ENCODE assay signal across 22 cellular contexts in the genomic region with DNA sequence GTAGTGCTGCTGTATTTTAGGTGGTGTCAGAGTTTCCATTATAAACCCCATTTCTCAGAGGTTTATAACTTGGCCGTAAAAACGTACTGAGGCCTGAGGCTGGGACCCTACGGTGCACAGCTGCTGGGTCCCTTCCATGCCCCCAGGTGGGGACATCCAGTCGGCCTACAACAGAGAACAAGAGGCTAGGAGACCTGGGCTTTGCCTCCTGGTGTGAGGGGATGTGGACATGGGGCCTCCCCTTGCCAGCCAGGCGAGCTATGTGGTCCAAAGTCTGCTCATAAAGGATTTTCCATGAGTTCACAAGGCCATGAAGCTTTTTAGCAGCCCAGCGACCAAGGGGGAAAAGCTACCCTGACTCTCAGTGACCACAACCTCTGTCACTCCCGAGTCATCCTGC.
A peak's percentile ranks its signal among the peaks of the same experiment; 100 is the strongest.
DNase-seq lines count a peak whose midpoint lies in the region; TF ChIP-seq lines count a peak whose summit lies in the region.
"Had no signal": no experiment of that assay in that cellular context is flagged by ENCODE, and none has a peak within 500 bp of the region (broad histone marks: within the 10 kb centered on the region; RNA-seq: fewer than 3 reads in every experiment).

No MANE protein-coding gene starts in this region.

- H3K4me1 ChIP-seq in cardiac muscle cell (ENCODE audit: low read depth), result peaks cover 35% of the 10 kb centered on the region
- no peaks in the 10 kb centered on the region for H3K4me1 ChIP-seq in osteoblast (ENCODE audit: insufficient read depth, low read length)
- H3K4me1 ChIP-seq: Caco-2, SJSA1 had no signal

- H3K27me3 ChIP-seq in cardiac muscle cell (no peaks in the 10 kb centered on the region), osteoblast (ENCODE audit: insufficient read depth, low read length) (no peaks in the 10 kb centered on the region)

- intact Hi-C loops in cardiac septum (cut with DNase I), result no loop called here

- no peak for TF ChIP-seq CTCF in cardiac muscle cell (IDR thresholded peaks at IDR 0.05; ENCODE audit: low read depth, low read length)
- no peak for TF ChIP-seq CTCF in osteoblast (IDR thresholded peaks at IDR 0.05; ENCODE audit: extremely low read depth, low read depth, low read length)

- H4K20me1 ChIP-seq in osteoblast (ENCODE audit: insufficient read depth, low read length), result no peaks in the 10 kb centered on the region

- DNase-seq in cardiac muscle cell (ENCODE audit: low read depth in 1 of 2, low spot score in 1 of 2) (no peak), cardiac septum (ENCODE audit: low spot score) (no peak), LHCN-M2 (ENCODE audit: low read depth) (peak; percentile 26), left kidney (ENCODE audit: low read depth, low spot score) (peak; percentile 13), osteoblast (ENCODE audit: insufficient read length, low spot score, missing footprints) (peak; percentile 91), NCI-H2081 (lab: John Stamatoyannopoulos, UW) (no peak), cerebellar nuclear complex (lab: John Stamatoyannopoulos, UW) (no peak)
- DNase-seq in stimulated activated CD8-positive, alpha-beta memory T cell treated with anti-CD3 and anti-CD28 coated beads, Interleukin-4, amount 100 ng/mL, for 48 hours, result no peak
- DNase-seq: C1 segment of cervical spinal cord; Caco-2; CD8-positive, alpha-beta T cell; DMS 273 treated with DMSO at 0.1 percent for 48 hours; NCI-H1092 treated with DMSO at 0.1 percent for 48 hours; NCI-H1436; NCI-H1930; NCI-H446 treated with DMSO at 0.1 percent for 48 hours; NCI-H526 treated with DMSO at 0.1 percent for 48 hours; PC-9; Right ventricle myocardium superior; RPMI8226 had no signal

- H3K27ac ChIP-seq in cardiac muscle cell (peak overlapping the region; percentile 78), osteoblast (ENCODE audit: low read depth, low read length) (no peak overlapping the region)
- H3K27ac ChIP-seq: HL-60, PC-9, SJSA1 had no signal

- no peaks in the 10 kb centered on the region for H3K9me3 ChIP-seq in cardiac muscle cell (ENCODE audit: low read depth)
- H3K9me3 ChIP-seq in osteoblast (ENCODE audit: low read depth, low read length), result no peaks in the 10 kb centered on the region
- H3K9me3 ChIP-seq: SJSA1 had no signal

- H3K36me3 ChIP-seq in cardiac muscle cell (no peaks in the 10 kb centered on the region), osteoblast (ENCODE audit: insufficient read depth, low read length) (no peaks in the 10 kb centered on the region)
- H3K36me3 ChIP-seq: SJSA1 had no signal

- H3K79me2 ChIP-seq in osteoblast (ENCODE audit: insufficient read depth, low read length), result no peaks in the 10 kb centered on the region

- no peak overlapping the region for H2AFZ ChIP-seq in osteoblast (ENCODE audit: low read length)
- H2AFZ ChIP-seq: PC-9 had no signal

- H3K4me3 ChIP-seq in cardiac muscle cell (no peak overlapping the region), osteoblast (ENCODE audit: insufficient read depth, low read length) (no peak overlapping the region)
- H3K4me3 ChIP-seq: PC-9, SJSA1 had no signal

- H3K4me2 ChIP-seq in osteoblast (ENCODE audit: insufficient read depth, low read length), result no peak overlapping the region
- H3K4me2 ChIP-seq: PC-9 had no signal

Comparison
In these comparisons a context has a peak if more than half of its experiments do, and no peak if none do; other contexts are left out.
1. DNase-seq: peak in LHCN-M2 (single experiment), left kidney (single experiment) and osteoblast (single experiment); none in cardiac muscle cell (0 of 2), cardiac septum (single experiment), stimulated activated CD8-positive, alpha-beta memory T cell treated with anti-CD3 and anti-CD28 coated beads, Interleukin-4, amount 100 ng/mL, for 48 hours (single experiment), NCI-H2081 (0 of 2) and cerebellar nuclear complex (0 of 2).